8 cellular contexts compared by ENCODE assay signal in the genomic region with DNA sequence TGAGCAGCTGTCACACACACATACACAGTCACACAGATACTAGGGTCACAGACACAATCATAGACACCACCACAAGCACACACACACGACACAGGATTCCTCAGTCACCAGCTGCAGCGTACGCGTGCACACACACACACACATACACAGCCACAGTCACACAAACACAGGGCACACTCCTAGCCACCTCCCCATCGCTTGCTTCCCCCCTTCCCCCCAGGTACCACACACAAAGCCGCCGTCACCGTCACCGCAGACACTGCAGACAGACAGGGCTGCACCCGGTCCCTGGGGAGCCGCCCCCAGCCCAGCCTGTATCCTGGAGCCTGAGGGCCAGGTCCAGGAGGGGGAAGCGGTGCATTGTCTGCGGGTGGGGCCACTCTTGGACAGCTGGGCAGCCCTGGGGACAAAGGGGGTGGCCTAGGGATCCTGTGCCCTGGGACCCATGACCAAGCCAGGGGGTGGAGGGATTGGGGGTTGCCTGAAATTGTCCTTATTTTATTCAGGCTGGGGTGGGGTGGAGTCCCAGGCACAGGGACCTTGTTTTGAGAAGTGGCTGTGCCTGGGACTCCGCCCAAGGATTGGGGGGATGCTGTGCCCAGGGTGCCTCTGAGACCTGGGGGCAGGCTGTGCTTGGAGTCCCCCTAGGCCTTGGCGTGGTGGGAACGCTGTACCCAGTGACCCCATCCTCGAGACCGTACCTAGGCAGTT. TPM values are rescaled to one million over a fixed set of nuclear protein-coding genes. Genes with fewer than 3 reads are reported as not detected.
DNase-seq lines count a peak whose midpoint lies in the region; ATAC-seq and TF ChIP-seq lines count a peak whose summit lies in the region.

No MANE protein-coding gene starts in this region.

- no peak for TF ChIP-seq POLR2A in sigmoid colon (IDR thresholded peaks at IDR 0.05)

- ATAC-seq in foreskin keratinocyte: no peak

- H3K4me3 ChIP-seq in sigmoid colon: peak overlapping the region; percentile 46 to 90 (median 78)

- WGBS in sigmoid colon, 2 donors: 62 to 76% methylated on average over 18 of the region's 18 CpGs

- no peaks in the 10 kb centered on the region for H3K9me3 ChIP-seq in sigmoid colon

- H3K27ac ChIP-seq in foreskin keratinocyte: peak overlapping the region; percentile 93
- peak overlapping the region; percentile 91 to 95 (median 94) for H3K27ac ChIP-seq in sigmoid colon

- peak; percentile 3 for DNase-seq in DMS79 treated with DMSO at 0.1 percent for 48 hours (lab: John Stamatoyannopoulos, UW)
- DNase-seq in DMS79 (lab: John Stamatoyannopoulos, UW): no peak
- peak; percentile 16 for DNase-seq in SHP77 treated with DMSO at 0.1 percent for 48 hours (lab: John Stamatoyannopoulos, UW)
- no peak for DNase-seq in foreskin keratinocyte
- DNase-seq in sigmoid colon: no peak
- no peak for DNase-seq in NCI-H524 treated with DMSO at 0.1 percent for 48 hours (lab: John Stamatoyannopoulos, UW)
- DNase-seq in inferior parietal cortex (ENCODE audit: extremely low spot score): no peak
- no peak for DNase-seq in T1000 (lab: John Stamatoyannopoulos, UW)

- H3K36me3 ChIP-seq in sigmoid colon: peaks cover 0 to 47% (median 15%) of the 10 kb centered on the region in 4 donors

- H3K4me1 ChIP-seq in foreskin keratinocyte: peaks cover 4% of the 10 kb centered on the region
- H3K4me1 ChIP-seq in sigmoid colon: peaks cover 0 to 43% (median 36%) of the 10 kb centered on the region in 4 donors

- no peaks in the 10 kb centered on the region for H3K27me3 ChIP-seq in foreskin keratinocyte
- H3K27me3 ChIP-seq in sigmoid colon: no peaks in the 10 kb centered on the region

- TF ChIP-seq CTCF in foreskin keratinocyte (conservative IDR thresholded peaks at IDR 0.05) (no peak), sigmoid colon (IDR thresholded peaks at IDR 0.05) (no peak)

- TF ChIP-seq EP300 in sigmoid colon (IDR thresholded peaks at IDR 0.05): no peak

- intact Hi-C loops in sigmoid colon (cut with DNase I): loop anchor here (1.0 kb wide), 1 partner anchor 25 kb away; no protein-coding TSS in a partner anchor

RNA-seq across cellular contexts. Expression of a gene that starts 1.0 kb away (rescaled TPM):
- total RNA-seq in foreskin keratinocyte (10.5 and 12.9 TPM in 2 replicates), sigmoid colon (10 to 100 TPM; 21.9 to 38.2 (median 25.0) TPM)
- polyA plus RNA-seq in foreskin keratinocyte (8.5 and 10.2 TPM in 2 replicates), sigmoid colon (10 to 100 TPM in 1 of 3 donors, 1 to 10 TPM in 2; 3.0 to 13.7 (median 9.6) TPM)

RNA-seq across cellular contexts. Expression of a gene that starts 27.2 kb away (rescaled TPM):
- total RNA-seq in foreskin keratinocyte (20.6 and 24.9 TPM in 2 replicates), sigmoid colon (10 to 100 TPM; 33.2 to 59.3 (median 39.2) TPM)
- polyA plus RNA-seq in foreskin keratinocyte (22.9 and 25.9 TPM in 2 replicates), sigmoid colon (10 to 100 TPM; 24.7 to 54.4 (median 27.0) TPM)

RNA-seq across cellular contexts. Expression of a gene that starts 27.4 kb away (rescaled TPM):
- total RNA-seq in foreskin keratinocyte (24.1 and 35.7 TPM in 2 replicates), sigmoid colon (10 to 100 TPM; 17.7 to 39.6 (median 23.1) TPM)
- polyA plus RNA-seq in foreskin keratinocyte (20.7 and 30.5 TPM in 2 replicates), sigmoid colon (10 to 100 TPM; 17.4 to 27.0 (median 25.9) TPM)

Comparison
In these comparisons a context has a peak if more than half of its experiments do, and no peak if none do; other contexts are left out.
1. DNase-seq: peak in DMS79 treated with DMSO at 0.1 percent for 48 hours (single experiment) and SHP77 treated with DMSO at 0.1 percent for 48 hours (single experiment); none in DMS79 (single experiment), foreskin keratinocyte (0 of 2), sigmoid colon (single experiment), NCI-H524 treated with DMSO at 0.1 percent for 48 hours (single experiment), inferior parietal cortex (single experiment) and T1000 (single experiment).